In genomic region chr7:70027864-70028263, GRCh38 we compare ENCODE assay signal across 24 cellular contexts.
DNase-seq lines count a peak whose midpoint lies in the region; ATAC-seq and TF ChIP-seq lines count a peak whose summit lies in the region.
"Had no signal": no experiment of that assay in that cellular context is flagged by ENCODE, and none has a peak within 500 bp of the region (broad histone marks: within the 10 kb centered on the region; RNA-seq: fewer than 3 reads in every experiment).

No MANE protein-coding gene starts in this region.

- CTCF ChIA-PET in activated naive CD4-positive, alpha-beta T cell treated with anti-CD3 and anti-CD28 coated beads for 36 hours (lab: Charles Lee), result no interaction called here
- CTCF ChIA-PET in HEK293 (lab: Yijun Ruan, JAX), result interaction anchor here (0.6 kb wide), 2 partner anchors 616 to 681 kb away, joined by 3 read pairs; no protein-coding TSS in a partner anchor
- CTCF ChIA-PET in OCI-LY7 (lab: Charles Lee; ENCODE audit: unreplicated experiment), result interaction anchor here (0.7 kb wide), 1 partner anchor 426 kb away, joined by 3 read pairs; no protein-coding TSS in a partner anchor

- H3K27me3 Mint-ChIP-seq in activated naive CD4-positive, alpha-beta T cell treated with anti-CD3 and anti-CD28 coated beads for 36 hours (ENCODE audit: low read depth), result peaks cover 2% of the 10 kb centered on the region
- H3K27me3 Mint-ChIP-seq: CD4-positive, alpha-beta T cell had no signal

- H3K9me3 ChIP-seq in HEK293 (ENCODE audit: control insufficient read depth, insufficient read depth, low read depth, low read length) (no peaks in the 10 kb centered on the region), OCI-LY7 (ENCODE audit: low read length) (peaks cover 20% of the 10 kb centered on the region; the same call in 1 of the 2 replicates), thymus (ENCODE audit: control insufficient read depth) (peaks cover 1% of the 10 kb centered on the region)

- peaks cover 16% of the 10 kb centered on the region for H3K4me1 ChIP-seq in HEK293 (ENCODE audit: control insufficient read depth, insufficient read depth, low read length)
- H3K4me1 ChIP-seq in OCI-LY7 (ENCODE audit: insufficient read depth, low read length, poor library complexity, severe bottlenecking), result peaks cover 55% of the 10 kb centered on the region
- peaks cover 32% of the 10 kb centered on the region for H3K4me1 ChIP-seq in thymus (ENCODE audit: control insufficient read depth, insufficient read depth, low read length)

- H3K27me3 ChIP-seq in thymus (ENCODE audit: control insufficient read depth, insufficient read depth), result no peaks in the 10 kb centered on the region

- H3K4me3 ChIP-seq in HEK293 (ENCODE audit: low read depth, low read length) (no peak overlapping the region), OCI-LY7 (ENCODE audit: low read depth, low read length, poor library complexity, severe bottlenecking) (peak overlapping the region; percentile 27), thymus (ENCODE audit: low read length) (no peak overlapping the region)
- H3K4me3 ChIP-seq: K562, SK-N-MC had no signal

- H3K79me2 ChIP-seq in OCI-LY7 (ENCODE audit: insufficient read depth, low read depth, low read length), result peaks cover 12% of the 10 kb centered on the region; the same call in 1 of the 2 replicates

- no peaks in the 10 kb centered on the region for H3K36me3 Mint-ChIP-seq in activated naive CD4-positive, alpha-beta T cell treated with anti-CD3 and anti-CD28 coated beads for 36 hours (ENCODE audit: low read depth)

- no peak for ATAC-seq in GM21526 (IDR thresholded peaks at IDR 0.05; ENCODE audit: low FRiP score, unreplicated experiment)
- ATAC-seq: HepG2, K562, PC-3 had no signal

- intact Hi-C loops in activated naive CD4-positive, alpha-beta T cell treated with anti-CD3 and anti-CD28 coated beads for 36 hours (cut with micrococcal nuclease), result no loop called here
- intact Hi-C loops in OCI-LY7 (cut with micrococcal nuclease; ENCODE audit: unreplicated experiment), result loop anchor here (2.0 to 5.0 kb wide), 2 partner anchors 75 to 136 kb away; no protein-coding TSS in a partner anchor

- no peaks in the 10 kb centered on the region for H3K36me3 ChIP-seq in HEK293 (ENCODE audit: control insufficient read depth in 2 of 2, insufficient read depth in 1 of 2, low read length in 2 of 2)
- H3K36me3 ChIP-seq in OCI-LY7 (ENCODE audit: insufficient read depth, low read length), result no peaks in the 10 kb centered on the region; the same call in 1 of the 2 replicates
- H3K36me3 ChIP-seq in thymus (ENCODE audit: control insufficient read depth, insufficient read depth), result no peaks in the 10 kb centered on the region

- H3K4me1 Mint-ChIP-seq in activated naive CD4-positive, alpha-beta T cell treated with anti-CD3 and anti-CD28 coated beads for 36 hours (ENCODE audit: low read depth), result peaks cover 3% of the 10 kb centered on the region

- POLR2A ChIA-PET in HEK293 (lab: Yijun Ruan, JAX), result no interaction called here
- POLR2A ChIA-PET in OCI-LY7 (lab: Charles Lee), result interaction anchor here (0.7 kb wide), 1 partner anchor 25 kb away, joined by 3 read pairs; no protein-coding TSS in a partner anchor

- H3K4me2 ChIP-seq in OCI-LY7 (ENCODE audit: low read length), result peak overlapping the region; percentile 64

- no TSS peak for BruUV-seq in OCI-LY7 (replicated peaks; lab: Mats Ljungman, UMichigan)

- H3K9me3 Mint-ChIP-seq in activated naive CD4-positive, alpha-beta T cell treated with anti-CD3 and anti-CD28 coated beads for 36 hours, result no peaks in the 10 kb centered on the region
- H3K9me3 Mint-ChIP-seq: CD4-positive, alpha-beta T cell had no signal

- no peak overlapping the region for H3K27ac Mint-ChIP-seq in activated naive CD4-positive, alpha-beta T cell treated with anti-CD3 and anti-CD28 coated beads for 36 hours
- H3K27ac Mint-ChIP-seq: CD4-positive, alpha-beta T cell had no signal

- H3K9me2 ChIP-seq in OCI-LY7 (ENCODE audit: insufficient read depth, low read length), result no peaks in the 10 kb centered on the region

- no peak for TF ChIP-seq CTCF in HEK293 (tag by site-specific recombination; IDR thresholded peaks at IDR 0.05)
- TF ChIP-seq CTCF in OCI-LY7 (conservative IDR thresholded peaks at IDR 0.05; ENCODE audit: low read length), result no peak

- 0 out of 2 replicates have a peak, but pooled peaks cover 4% of the 10 kb centered on the region for H4K20me1 ChIP-seq in OCI-LY7 (ENCODE audit: insufficient read depth, low read length)

- DNase-seq in activated naive CD4-positive, alpha-beta T cell treated with anti-CD3 and anti-CD28 coated beads for 36 hours, result peak; percentile 38
- no peak for DNase-seq in activated naive CD4-positive, alpha-beta T cell treated with anti-CD3 and anti-CD28 coated beads, Interleukin-2, amount 50 U/mL, for 16 hours
- DNase-seq in OCI-LY7 (ENCODE audit: low spot score) (peak; percentile 82), NCI-H2029 (lab: John Stamatoyannopoulos, UW) (no peak)
- DNase-seq: CD4-positive, alpha-beta T cell; COR-L47; DMS79 treated with DMSO at 0.1 percent for 48 hours; H7; MM.1S; NCI-H1092 treated with DMSO at 0.1 percent for 48 hours; NCI-H146; NCI-H2081 treated with DMSO at 0.1 percent for 48 hours; NCI-H446 treated with DMSO at 0.1 percent for 48 hours; NCI-H526 treated with DMSO at 0.1 percent for 48 hours; PC-3; SHP77; SW 1271 had no signal

- no peak overlapping the region for H3K4me3 Mint-ChIP-seq in activated naive CD4-positive, alpha-beta T cell treated with anti-CD3 and anti-CD28 coated beads for 36 hours
- H3K4me3 Mint-ChIP-seq: CD4-positive, alpha-beta T cell had no signal

- 8% methylated on average over 4 of the region's 4 CpGs for WGBS in thymus

- H2AFZ ChIP-seq in OCI-LY7 (ENCODE audit: low read length), result no peak overlapping the region

- H3K27ac ChIP-seq in HEK293 (ENCODE audit: extremely low read depth, low read depth, low read length) (no peak overlapping the region), OCI-LY7 (ENCODE audit: low read depth, low read length, poor library complexity, severe bottlenecking) (peak overlapping the region; percentile 64), thymus (ENCODE audit: low read depth) (peak overlapping the region; percentile 31)
- H3K27ac ChIP-seq: HL-60, SK-N-MC had no signal

TF ChIP-seq in HEK293, 187 proteins besides CTCF, POLR2A, EP300 and RAD21:
- TF ChIP-seq, protein P1, sequence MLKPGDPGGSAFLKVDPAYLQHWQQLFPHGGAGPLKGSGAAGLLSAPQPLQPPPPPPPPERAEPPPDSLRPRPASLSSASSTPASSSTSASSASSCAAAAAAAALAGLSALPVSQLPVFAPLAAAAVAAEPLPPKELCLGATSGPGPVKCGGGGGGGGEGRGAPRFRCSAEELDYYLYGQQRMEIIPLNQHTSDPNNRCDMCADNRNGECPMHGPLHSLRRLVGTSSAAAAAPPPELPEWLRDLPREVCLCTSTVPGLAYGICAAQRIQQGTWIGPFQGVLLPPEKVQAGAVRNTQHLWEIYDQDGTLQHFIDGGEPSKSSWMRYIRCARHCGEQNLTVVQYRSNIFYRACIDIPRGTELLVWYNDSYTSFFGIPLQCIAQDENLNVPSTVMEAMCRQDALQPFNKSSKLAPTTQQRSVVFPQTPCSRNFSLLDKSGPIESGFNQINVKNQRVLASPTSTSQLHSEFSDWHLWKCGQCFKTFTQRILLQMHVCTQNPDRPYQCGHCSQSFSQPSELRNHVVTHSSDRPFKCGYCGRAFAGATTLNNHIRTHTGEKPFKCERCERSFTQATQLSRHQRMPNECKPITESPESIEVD (tag by site-specific recombination; IDR thresholded peaks at IDR 0.05), result peak; percentile 47; the same call in 1 of the 2 replicates
- 0 out of 2 replicates have a peak, but pooled peaks have one; percentile 45 for TF ChIP-seq OSR2 (tag by site-specific recombination; IDR thresholded peaks at IDR 0.05)
- TF ChIP-seq ZNF140 (tag by site-specific recombination; IDR thresholded peaks at IDR 0.05), result no peak

Comparison
In these comparisons a context has a peak if more than half of its experiments do, and no peak if none do; other contexts are left out.
1. DNase-seq: peak in activated naive CD4-positive, alpha-beta T cell treated with anti-CD3 and anti-CD28 coated beads for 36 hours (single experiment) and OCI-LY7 (single experiment); none in activated naive CD4-positive, alpha-beta T cell treated with anti-CD3 and anti-CD28 coated beads, Interleukin-2, amount 50 U/mL, for 16 hours (single experiment) and NCI-H2029 (single experiment).